In the genomic region with DNA sequence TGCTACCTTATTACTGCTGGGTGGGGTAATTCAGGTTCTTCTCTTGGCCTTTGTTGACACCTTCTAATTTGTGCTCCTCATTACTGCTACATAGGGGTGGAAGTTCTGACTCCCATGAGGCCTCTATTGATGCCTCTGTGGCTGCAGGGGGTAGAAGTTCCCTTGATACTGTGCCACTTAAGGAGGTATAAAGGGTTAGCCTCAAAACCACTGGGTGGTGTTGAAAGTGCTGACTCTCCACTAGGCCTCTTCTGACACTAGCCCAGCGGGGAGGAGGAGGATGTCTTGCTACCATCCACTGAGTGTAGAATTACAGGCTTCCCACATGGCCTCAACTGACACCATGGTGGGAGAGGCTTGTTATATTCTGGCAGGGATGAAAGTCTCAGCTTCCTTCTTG, we compare ENCODE assay signal across 10 cellular contexts. TPM values are rescaled to one million over a fixed set of nuclear protein-coding genes. Genes with fewer than 3 reads are reported as not detected.
DNase-seq lines count a peak whose midpoint lies in the region; ATAC-seq, FAIRE-seq and TF ChIP-seq lines count a peak whose summit lies in the region.
"Had no signal": no experiment of that assay in that cellular context is flagged by ENCODE, and none has a peak within 500 bp of the region (broad histone marks: within the 10 kb centered on the region; RNA-seq: fewer than 3 reads in every experiment).

No MANE protein-coding gene starts in this region.

- whole genome bisulfite sequencing in GM12878 (ENCODE audit: insufficient coverage, insufficient replicate concordance, low lambda C conversion rate, missing lambda C conversion rate), result 0% methylated on average over 1 of the region's 1 CpG

- POLR2A ChIA-PET in activated CD4-positive, alpha-beta T cell treated with anti-CD3 and anti-CD28 coated beads, Interleukin-2, amount 10 ng/mL, durations not matched to agents 7 days and 5 days (lab: Charles Lee), result no interaction called here
- POLR2A ChIA-PET in GM12878 (lab: Charles Lee), result no interaction called here

- H3K79me2 ChIP-seq in GM12878 (ENCODE audit: control insufficient read depth, insufficient read depth, low read length), result no peaks in the 10 kb centered on the region

- H3K4me1 ChIP-seq in GM12878 (ENCODE audit: control insufficient read depth, insufficient read depth, low read length), result no peaks in the 10 kb centered on the region

- RAD21 ChIA-PET in GM12878 (lab: Charles Lee; ENCODE audit: unreplicated experiment), result interaction anchor here (0.9 to 1.2 kb wide), 4 partner anchors 24 to 207 kb away, joined by 3 to 4 read pairs (median 3); no protein-coding TSS in a partner anchor

- no peak overlapping the region for H3K27ac ChIP-seq in GM12878 (ENCODE audit: control insufficient read depth, insufficient read depth)

- intact Hi-C loops in GM12878 (cut with micrococcal nuclease; ENCODE audit: unreplicated experiment) (no loop called here), posterior vena cava (cut with DNase I) (no loop called here)

- no peaks in the 10 kb centered on the region for H3K36me3 Mint-ChIP-seq in activated CD4-positive, alpha-beta T cell treated with anti-CD3 and anti-CD28 coated beads, Interleukin-2, amount 10 ng/mL, durations not matched to agents 7 days and 5 days (ENCODE audit: low read depth)

- peak; percentile 89 for ATAC-seq in GM12878
- peak; percentile 87 for ATAC-seq in stimulated activated naive CD8-positive, alpha-beta T cell treated with anti-CD3 and anti-CD28 coated beads, Interleukin-15, Interleukin-2, amounts not matched to agents 100 U/mL and 50 U/mL, for 24 hours

- 0 out of 3 replicates have a peak, but pooled peaks cover 2% of the 10 kb centered on the region for H3K9me3 ChIP-seq in GM12878 (replicated peaks; ENCODE audit: control insufficient read depth, insufficient read depth, low read length)

- H3K4me3 Mint-ChIP-seq in activated CD4-positive, alpha-beta T cell treated with anti-CD3 and anti-CD28 coated beads, Interleukin-2, amount 10 ng/mL, durations not matched to agents 7 days and 5 days, result no peak overlapping the region
- H3K4me3 Mint-ChIP-seq: activated T-helper 1 cell treated with anti-CD3 and anti-CD28 coated beads, Interleukin-12 subunit alpha, Interleukin-12 subunit beta, Interleukin-2, Interleukin-4 antibody, amounts not matched to agents 30 ng/mL and 10 ng/mL and 1 ng/mL, durations not matched to agents 14 hours and 24 hours and 36 hours had no signal

- H2AFZ ChIP-seq in GM12878 (ENCODE audit: control insufficient read depth, low read depth, low read length), result no peak overlapping the region

- H3K36me3 ChIP-seq in GM12878 (ENCODE audit: control insufficient read depth in 2 of 2, insufficient read depth in 2 of 2, low read length in 1 of 2), result no peaks in the 10 kb centered on the region

- H3K4me2 ChIP-seq in GM12878 (ENCODE audit: control insufficient read depth, insufficient read depth), result no peak overlapping the region

- in situ Hi-C loops in GM12878 (cut with MboI), result no loop called here

- no peaks in the 10 kb centered on the region for H3K27me3 ChIP-seq in GM12878 (replicated peaks in 1 of 2; ENCODE audit: control insufficient read depth in 2 of 2, insufficient read depth in 2 of 2, low read length in 1 of 2)

- no peak for TF ChIP-seq EP300 in GM12878 (IDR thresholded peaks at IDR 0.05; ENCODE audit: borderline replicate concordance in 1 of 2, control insufficient read depth in 1 of 2, low read depth in 2 of 2, low read length in 2 of 2)

- peaks cover 7% of the 10 kb centered on the region for H3K4me1 Mint-ChIP-seq in activated CD4-positive, alpha-beta T cell treated with anti-CD3 and anti-CD28 coated beads, Interleukin-2, amount 10 ng/mL, durations not matched to agents 7 days and 5 days

- H4K20me1 ChIP-seq in GM12878 (ENCODE audit: control insufficient read depth, insufficient read depth), result no peaks in the 10 kb centered on the region

- no peak for TF ChIP-seq RAD21 in GM12878 (IDR thresholded peaks at IDR 0.05; ENCODE audit: insufficient read depth, low read depth, low read length)

- DNase-seq in activated CD4-positive, alpha-beta T cell treated with anti-CD3 and anti-CD28 coated beads, Interleukin-2, amount 10 ng/mL, durations not matched to agents 7 days and 5 days, result peak; percentile 11
- DNase-seq in activated CD4-positive, alpha-beta T cell treated with anti-CD3 and anti-CD28 coated beads, Interleukin-2, amount 50 U/mL, for 4 hours, result no peak
- DNase-seq in NCI-H510A (lab: John Stamatoyannopoulos, UW), result peak; percentile 13
- peak; percentile 32 for DNase-seq in GM12878 (ENCODE audit: low read depth, low spot score)
- DNase-seq in stimulated activated naive CD8-positive, alpha-beta T cell treated with anti-CD3 and anti-CD28 coated beads, Interleukin-15, Interleukin-2, amounts not matched to agents 100 U/mL and 50 U/mL, for 24 hours, result no peak
- DNase-seq in COLO829 (ENCODE audit: low spot score), result no peak
- no peak for DNase-seq in occipital lobe (lab: John Stamatoyannopoulos, UW)
- no peak for DNase-seq in posterior vena cava (ENCODE audit: low spot score)
- DNase-seq: stimulated activated CD8-positive, alpha-beta memory T cell treated with anti-CD3 and anti-CD28 coated beads, Interleukin-4, amount 100 ng/mL, for 48 hours had no signal

- H3K4me3 ChIP-seq in GM12878, result no peak overlapping the region

- BruUV-seq in GM12878 (replicated peaks; lab: Mats Ljungman, UMichigan), result no TSS peak

- no peak for FAIRE-seq in GM12878 (lab: Jason Lieb, UNC)

- H3K9me3 Mint-ChIP-seq in activated CD4-positive, alpha-beta T cell treated with anti-CD3 and anti-CD28 coated beads, Interleukin-2, amount 10 ng/mL, durations not matched to agents 7 days and 5 days, result no peaks in the 10 kb centered on the region
- H3K9me3 Mint-ChIP-seq: activated T-helper 1 cell treated with anti-CD3 and anti-CD28 coated beads, Interleukin-12 subunit alpha, Interleukin-12 subunit beta, Interleukin-2, Interleukin-4 antibody, amounts not matched to agents 30 ng/mL and 10 ng/mL and 1 ng/mL, durations not matched to agents 14 hours and 24 hours and 36 hours had no signal

- CTCF ChIA-PET in activated CD4-positive, alpha-beta T cell treated with anti-CD3 and anti-CD28 coated beads, Interleukin-2, amount 10 ng/mL, durations not matched to agents 7 days and 5 days (lab: Charles Lee), result no interaction called here
- CTCF ChIA-PET in GM12878 (lab: Yijun Ruan, JAX), result no interaction called here

- no peak for TF ChIP-seq CTCF in GM12878 (IDR thresholded peaks at IDR 0.05 in 2 of 3, conservative IDR thresholded peaks at IDR 0.05 in 1 of 3; ENCODE audit: control insufficient read depth in 2 of 3, extremely low read depth in 1 of 3, insufficient read depth in 1 of 3, low read depth in 3 of 3, low read length in 3 of 3)

- peaks cover 14% of the 10 kb centered on the region for H3K27me3 Mint-ChIP-seq in activated CD4-positive, alpha-beta T cell treated with anti-CD3 and anti-CD28 coated beads, Interleukin-2, amount 10 ng/mL, durations not matched to agents 7 days and 5 days

- no peak overlapping the region for H3K9ac ChIP-seq in GM12878 (ENCODE audit: control insufficient read depth, insufficient read depth, low read length)

- no peak for TF ChIP-seq POLR2A in GM12878 (IDR thresholded peaks at IDR 0.05; ENCODE audit: low read depth, low read length)

- SMC1A ChIA-PET in GM12878 (lab: Charles Lee; ENCODE audit: uncharacterized antibody, unreplicated experiment), result interaction anchor here (1.0 to 2.9 kb wide), 2 partner anchors 41 to 248 kb away, joined by 4 to 8 read pairs; no protein-coding TSS in a partner anchor

- H3K27ac Mint-ChIP-seq in activated CD4-positive, alpha-beta T cell treated with anti-CD3 and anti-CD28 coated beads, Interleukin-2, amount 10 ng/mL, durations not matched to agents 7 days and 5 days, result no peak overlapping the region
- H3K27ac Mint-ChIP-seq: activated T-helper 1 cell treated with anti-CD3 and anti-CD28 coated beads, Interleukin-12 subunit alpha, Interleukin-12 subunit beta, Interleukin-2, Interleukin-4 antibody, amounts not matched to agents 30 ng/mL and 10 ng/mL and 1 ng/mL, durations not matched to agents 14 hours and 24 hours and 36 hours had no signal

TF ChIP-seq in GM12878, 131 proteins besides CTCF, POLR2A, EP300 and RAD21 (continues in another document):
- no peak for TF ChIP-seq ZNF384 (IDR thresholded peaks at IDR 0.05; ENCODE audit: borderline replicate concordance, low read depth, low read length)
- TF ChIP-seq ZNF217 (IDR thresholded peaks at IDR 0.05), result no peak
- TF ChIP-seq MTA2 (IDR thresholded peaks at IDR 0.05; ENCODE audit: low read depth), result peak; percentile 82
- TF ChIP-seq IKZF2 (IDR thresholded peaks at IDR 0.05), result no peak
- no peak for TF ChIP-seq TCF3 (IDR thresholded peaks at IDR 0.05; ENCODE audit: borderline replicate concordance, insufficient read depth, low read depth, low read length)
- TF ChIP-seq CREM (IDR thresholded peaks at IDR 0.05; ENCODE audit: low read depth), result no peak
- TF ChIP-seq SMAD1 (IDR thresholded peaks at IDR 0.05; ENCODE audit: low read depth, partially characterized antibody), result no peak
- no peak for TF ChIP-seq NR2C2 (IDR thresholded peaks at IDR 0.05; ENCODE audit: borderline replicate concordance, control insufficient read depth, insufficient read length, low read depth)

RNA-seq across cellular contexts. Expression of a gene that starts 36.7 kb away (rescaled TPM):
- total RNA-seq in activated CD4-positive, alpha-beta T cell treated with anti-CD3 and anti-CD28 coated beads, Interleukin-2, amount 10 ng/mL, durations not matched to agents 7 days and 5 days, result 1 to 10 TPM; 2.1 to 2.6 TPM
- total RNA-seq in GM12878 (2013; cell fraction: nucleolus; rRNA removed), result 0.69 and 1.2 TPM in 2 replicates
- total RNA-seq in GM12878 (2014; rRNA removed), result 0.40 and 0.87 TPM in 2 replicates
- total RNA-seq in GM12878 (2014; rRNA removed; fragmentation: Illumina TruSeq; extraction: Trizol), result 1.4 and 2.0 TPM in 2 replicates
- 0.49 and 0.58 TPM in 2 replicates for total RNA-seq in GM12878 (2021)
- polyA plus RNA-seq in GM12878 (2011; ENCODE audit: low read depth), result 0.68 TPM
- polyA plus RNA-seq in GM12878 (2011; rRNA removed), result 0.12 and 0.17 TPM in 2 replicates
- polyA plus RNA-seq in GM12878 (2011; cell fraction: cytosol; rRNA removed), result not detected in 2 replicates
- polyA plus RNA-seq in GM12878 (2011; cell fraction: nucleus; rRNA removed), result 0.06 and 0.07 TPM in 2 replicates
- 1.3 and 1.9 TPM in 2 replicates for polyA plus RNA-seq in GM12878 (2012)
- polyA plus RNA-seq in GM12878 (2014; fragmentation: Illumina TruSeq; extraction: Trizol), result 1.6 and 2.5 TPM in 2 replicates
- polyA plus RNA-seq in GM12878 (2014; fragmentation: Nextera tagmentation; extraction: Ambion mirVana), result under 1 TPM; 0.43 to 0.71 TPM
- 0.29 and 0.41 TPM in 2 replicates for polyA plus RNA-seq in GM12878 (2014; rRNA removed)
- 1 to 10 TPM in 1 of 2 experiments, under 1 TPM in 1; 0.67 to 1.1 TPM for polyA plus RNA-seq in GM12878 (2016; fragmentation: Nextera tagmentation; extraction: Ambion mirVana)
- polyA minus RNA-seq in GM12878 (2011; rRNA and poly(A)+ RNA removed), result not detected in 2 replicates
- not detected in 2 replicates for polyA minus RNA-seq in GM12878 (2011; cell fraction: cytosol; rRNA and poly(A)+ RNA removed)
- polyA minus RNA-seq in GM12878 (2011; cell fraction: nucleus; rRNA and poly(A)+ RNA removed), result 0.29 TPM in 1 of 2 replicates, not detected in the other
- total RNA-seq in occipital lobe, result 80.5 TPM
- total RNA-seq in posterior vena cava, result 1 to 10 TPM; 5.8 to 6.4 TPM

Comparison
In these comparisons a context has a peak if more than half of its experiments do, and no peak if none do; other contexts are left out.
1. DNase-seq: peak in activated CD4-positive, alpha-beta T cell treated with anti-CD3 and anti-CD28 coated beads, Interleukin-2, amount 10 ng/mL, durations not matched to agents 7 days and 5 days (single experiment), NCI-H510A (single experiment) and GM12878 (single experiment); none in activated CD4-positive, alpha-beta T cell treated with anti-CD3 and anti-CD28 coated beads, Interleukin-2, amount 50 U/mL, for 4 hours (0 of 2), stimulated activated naive CD8-positive, alpha-beta T cell treated with anti-CD3 and anti-CD28 coated beads, Interleukin-15, Interleukin-2, amounts not matched to agents 100 U/mL and 50 U/mL, for 24 hours (single experiment), COLO829 (single experiment), occipital lobe (single experiment) and posterior vena cava (single experiment).
2. RNA of a gene that starts 36.7 kb away (total RNA-seq): 80.5 TPM in occipital lobe (single experiment); 5.8 to 6.4 TPM in posterior vena cava, 2.1 to 2.6 TPM in activated CD4-positive, alpha-beta T cell treated with anti-CD3 and anti-CD28 coated beads, Interleukin-2, amount 10 ng/mL, durations not matched to agents 7 days and 5 days and 0.40 to 2.0 TPM in GM12878; every median in the first group is over 10 times any median in the second.